Comparison of ENCODE assay signal across 8 cellular contexts in the genomic region with DNA sequence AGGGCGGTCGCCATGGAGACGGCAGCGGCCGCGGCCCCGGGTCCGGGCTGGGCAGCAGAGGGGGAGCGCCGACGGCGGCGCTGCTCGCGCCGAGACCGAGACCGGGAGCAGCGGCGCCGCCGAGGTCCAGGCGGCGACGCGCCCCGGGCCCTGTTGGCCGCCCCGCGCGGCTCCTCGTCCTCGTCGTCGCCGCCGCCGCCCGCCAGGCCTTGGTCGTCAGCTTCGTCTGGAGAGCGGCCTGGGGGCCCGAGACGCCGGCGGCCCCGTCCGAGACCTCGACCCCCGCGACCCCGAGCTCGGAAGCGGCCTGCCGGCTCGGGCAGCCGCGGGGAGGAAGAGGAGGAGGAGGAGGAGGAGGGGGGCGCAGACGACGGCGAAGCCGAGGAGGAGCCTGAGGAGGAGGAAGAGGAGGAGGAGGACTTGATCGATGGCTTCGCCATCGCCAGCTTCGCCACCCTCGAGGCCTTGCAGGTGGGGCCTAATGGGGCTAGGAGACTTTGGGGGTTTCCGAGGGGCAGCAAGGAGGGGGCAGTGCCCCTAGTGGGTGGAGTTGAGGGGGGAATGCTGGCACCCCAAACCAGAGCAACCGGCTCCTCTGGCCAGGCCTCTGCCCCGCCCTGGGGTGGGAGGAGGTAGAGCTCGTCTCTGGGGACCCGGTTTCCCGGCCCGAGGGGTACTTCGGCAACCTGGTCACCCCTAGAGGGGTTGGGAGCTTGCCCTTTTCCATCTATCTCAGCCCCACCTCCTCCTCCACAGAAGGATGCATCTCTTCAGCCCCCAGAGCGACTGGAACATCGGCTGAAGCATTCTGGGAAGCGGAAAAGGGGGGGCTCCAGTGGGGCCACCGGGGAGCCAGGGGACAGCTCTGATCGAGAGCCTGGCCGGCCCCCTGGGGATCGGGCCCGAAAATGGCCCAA. TPM values are rescaled to one million over a fixed set of nuclear protein-coding genes. Genes with fewer than 3 reads are reported as not detected.
DNase-seq lines count a peak whose midpoint lies in the region; ATAC-seq, FAIRE-seq and TF ChIP-seq lines count a peak whose summit lies in the region.

No MANE protein-coding gene starts in this region.

- intact Hi-C loops in natural killer cell (cut with micrococcal nuclease) (loop anchor here (1.0 to 5.0 kb wide), 2 partner anchors 87 to 89 kb away; a partner anchor contains a TSS), tibial artery (cut with DNase I; ENCODE audit: low total_unique reads) (loop anchor here (2.0 kb wide), 1 partner anchor 39 kb away; a partner anchor contains a TSS)

- peaks cover 10% of the 10 kb centered on the region for H3K36me3 Mint-ChIP-seq in natural killer cell

- H3K4me3 ChIP-seq in HUES64 (ENCODE audit: low read length) (peak overlapping the region; percentile 80), epithelial cell of esophagus (ENCODE audit: low read length) (peak overlapping the region; percentile 90), tibial artery (peak overlapping the region; percentile 79 to 83)

- no peaks in the 10 kb centered on the region for H3K27me3 Mint-ChIP-seq in natural killer cell (ENCODE audit: low read depth in 2 of 2)

- H3K4me1 Mint-ChIP-seq in natural killer cell = peaks cover 45 to 62% of the 10 kb centered on the region in 2 donors

- no peaks in the 10 kb centered on the region for H3K9me3 Mint-ChIP-seq in natural killer cell

- peak overlapping the region; percentile 75 for H3K9ac ChIP-seq in HUES64 (ENCODE audit: low read depth, low read length)

- no peak for FAIRE-seq in D721Med (lab: Jason Lieb, UNC)

- H3K27me3 ChIP-seq in HUES64 (ENCODE audit: insufficient read depth, low read length) (peaks cover 53% of the 10 kb centered on the region), tibial artery (no peaks in the 10 kb centered on the region)

- H3K4me1 ChIP-seq in HUES64 (ENCODE audit: insufficient read depth, low read length) = peaks cover 5% of the 10 kb centered on the region; the same call in 1 of the 2 replicates
- H3K4me1 ChIP-seq in tibial artery = peaks cover 0 to 54% (median 44%) of the 10 kb centered on the region in 4 donors

- peak; percentile 24 for DNase-seq in AG20443 (ENCODE audit: low spot score)
- peak; percentile 84 for DNase-seq in activated CD8-positive, alpha-beta memory T cell treated with anti-CD3 and anti-CD28 coated beads for 24 hours
- DNase-seq in epithelial cell of esophagus (ENCODE audit: low read depth) = peak; percentile 42
- DNase-seq in natural killer cell = peak; percentile 45
- DNase-seq in tibial artery = no peak
- DNase-seq in DMS153 (lab: John Stamatoyannopoulos, UW) = no peak
- DNase-seq in D721Med (ENCODE audit: insufficient read length, low spot score) = no peak

- H3K36me3 ChIP-seq in HUES64 (ENCODE audit: insufficient read depth, low read length) = peaks cover 31% of the 10 kb centered on the region
- H3K36me3 ChIP-seq in tibial artery = peaks cover 40 to 60% (median 58%) of the 10 kb centered on the region in 3 donors

- 11% methylated on average over 84 of the region's 84 CpGs for WGBS in HUES64

- H3K27ac ChIP-seq in HUES64 (ENCODE audit: low read depth, low read length) (peak overlapping the region; percentile 95; the same call in 1 of the 2 replicates), tibial artery (peak overlapping the region; percentile 97 to 99)

- ATAC-seq in natural killer cell = no peak

- no peaks in the 10 kb centered on the region for H3K9me3 ChIP-seq in HUES64 (ENCODE audit: insufficient read depth, low read depth, low read length)
- H3K9me3 ChIP-seq in tibial artery = no peaks in the 10 kb centered on the region

- H3K27ac Mint-ChIP-seq in natural killer cell = peak overlapping the region; percentile 85 to 94

- TF ChIP-seq CTCF in epithelial cell of esophagus (IDR thresholded peaks at IDR 0.05; ENCODE audit: insufficient read depth, low read depth, low read length, missing control alignments) (peak; percentile 17), natural killer cell (IDR thresholded peaks at IDR 0.05) (no peak), tibial artery (IDR thresholded peaks at IDR 0.05) (no peak), D721Med (IDR thresholded peaks at IDR 0.05; ENCODE audit: insufficient read depth, missing control alignments) (no peak)

- peak overlapping the region; percentile 88 for H3K4me3 Mint-ChIP-seq in natural killer cell

RNA-seq across cellular contexts. Expression of a gene that starts 1.5 kb away (rescaled TPM):
- 9.2 TPM for polyA plus RNA-seq in HUES64 (2013, experiment 1 of 2)
- 12.8 TPM for polyA plus RNA-seq in HUES64 (2013, experiment 2 of 2)
- total RNA-seq in natural killer cell = 100 to 1,000 TPM; 158 to 182 (median 172) TPM

RNA-seq across cellular contexts. Expression of a gene that starts 9.0 kb away (rescaled TPM):
- 11.0 TPM for polyA plus RNA-seq in HUES64 (2013, experiment 1 of 2)
- polyA plus RNA-seq in HUES64 (2013, experiment 2 of 2) = 16.6 TPM
- 100 to 1,000 TPM in 2 of 3 donors, 10 to 100 TPM in 1; 81.0 to 110 (median 101) TPM for total RNA-seq in natural killer cell

RNA-seq across cellular contexts. Expression of a gene that starts 39.2 kb away (rescaled TPM):
- polyA plus RNA-seq in HUES64 (2013, experiment 1 of 2) = 23.3 TPM
- 25.3 TPM for polyA plus RNA-seq in HUES64 (2013, experiment 2 of 2)
- 10 to 100 TPM; 78.8 to 99.0 (median 89.3) TPM for total RNA-seq in natural killer cell

RNA-seq across cellular contexts. Expression of a gene that starts 49.6 kb away (rescaled TPM):
- 13.1 TPM for polyA plus RNA-seq in HUES64 (2013, experiment 1 of 2)
- polyA plus RNA-seq in HUES64 (2013, experiment 2 of 2) = 13.5 TPM
- 1 to 10 TPM; 8.8 to 9.3 (median 9.1) TPM for total RNA-seq in natural killer cell

Comparison
In these comparisons a context has a peak if more than half of its experiments do, and no peak if none do; other contexts are left out.
1. DNase-seq: peak in AG20443 (single experiment), activated CD8-positive, alpha-beta memory T cell treated with anti-CD3 and anti-CD28 coated beads for 24 hours (single experiment), epithelial cell of esophagus (single experiment) and natural killer cell (single experiment); none in tibial artery (0 of 2), DMS153 (single experiment) and D721Med (single experiment).
2. Peak in every context shown above with its lines, with median percentiles within 50 percentile points of each other: H3K4me3 ChIP-seq.